ENCODE assay signal across 8 cellular contexts in the genomic region with DNA sequence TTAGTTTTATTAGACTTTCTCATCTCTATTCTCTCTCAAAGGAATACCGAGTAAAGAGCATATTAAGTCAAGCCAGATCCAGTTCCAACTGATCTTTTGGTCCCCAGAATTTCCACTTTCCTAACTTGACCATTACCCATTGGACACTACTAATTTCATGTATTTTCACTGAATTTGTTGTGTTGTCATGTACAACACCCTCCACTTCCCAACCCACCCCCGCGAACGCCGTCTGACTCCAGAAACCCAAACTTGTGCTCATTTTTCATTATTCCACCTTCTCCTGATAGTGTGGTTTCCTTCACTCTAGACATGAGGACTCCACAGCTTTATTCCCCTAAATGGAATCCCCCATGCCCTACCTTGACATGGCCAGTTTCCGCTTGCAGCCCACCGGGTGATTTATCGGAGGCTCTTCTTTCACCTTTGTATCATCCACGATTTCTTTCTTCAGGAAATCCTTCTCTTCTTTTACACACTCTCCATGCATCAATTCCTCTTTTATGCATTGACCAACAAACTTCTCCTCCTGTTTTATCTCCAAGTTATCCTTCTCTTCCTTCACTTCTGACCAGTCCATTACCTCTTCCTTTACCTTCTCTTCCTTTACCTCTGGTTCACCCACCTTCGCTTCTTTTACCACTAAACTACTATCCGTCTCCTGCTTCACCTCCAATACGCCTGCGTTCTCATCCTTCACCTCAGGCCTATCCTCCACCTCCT. TPM values are rescaled to one million over a fixed set of nuclear protein-coding genes. Genes with fewer than 3 reads are reported as not detected.
DNase-seq lines count a peak whose midpoint lies in the region; ATAC-seq and TF ChIP-seq lines count a peak whose summit lies in the region.

No MANE protein-coding gene starts in this region.

- peak overlapping the region; percentile 43 to 69 for H3K4me3 ChIP-seq in DND-41 (ENCODE audit: low read depth in 1 of 2, low read length in 2 of 2)
- peak overlapping the region; percentile 65 for H3K4me3 ChIP-seq in H7 (ENCODE audit: insufficient read depth, low read depth, low read length)
- peak overlapping the region; percentile 97 for H3K4me3 ChIP-seq in iPS-15b (ENCODE audit: low read depth, low read length)
- peak overlapping the region; percentile 69 to 81 for H3K4me3 ChIP-seq in testis

- peaks cover 47% of the 10 kb centered on the region for H3K4me1 ChIP-seq in DND-41 (ENCODE audit: insufficient read depth, low read length)
- peaks cover 9% of the 10 kb centered on the region for H3K4me1 ChIP-seq in iPS-15b (ENCODE audit: control insufficient read depth, insufficient read depth, low read length)
- H3K4me1 ChIP-seq in testis, result peaks cover 3% of the 10 kb centered on the region

- peaks cover 37% of the 10 kb centered on the region for H3K36me3 ChIP-seq in DND-41 (ENCODE audit: insufficient read depth, low read length)
- peaks cover 6% of the 10 kb centered on the region for H3K36me3 ChIP-seq in H7 (replicated peaks; ENCODE audit: control insufficient read depth, insufficient read depth, low read length)
- no peaks in the 10 kb centered on the region for H3K36me3 ChIP-seq in iPS-15b (ENCODE audit: control insufficient read depth, insufficient read depth, low read length)
- H3K36me3 ChIP-seq in testis (ENCODE audit: low read depth, missing control alignments), result no peaks in the 10 kb centered on the region

- H3K9ac ChIP-seq in DND-41 (ENCODE audit: low read depth, low read length) (peak overlapping the region; percentile 63), iPS-15b (ENCODE audit: low read depth, low read length) (peak overlapping the region; percentile 56)

- peak overlapping the region; percentile 72 for H3K4me2 ChIP-seq in DND-41 (ENCODE audit: insufficient read depth, low read length)

- TF ChIP-seq CTCF in DND-41 (IDR thresholded peaks at IDR 0.05; ENCODE audit: borderline replicate concordance, extremely low read depth, low read length, poor library complexity, severe bottlenecking), result no peak
- TF ChIP-seq CTCF in testis (IDR thresholded peaks at IDR 0.05), result no peak
- TF ChIP-seq CTCF in GM10248 (IDR thresholded peaks at IDR 0.05; ENCODE audit: control extremely low read depth, extremely low read depth, low read depth, missing control alignments), result no peak

- H3K27me3 ChIP-seq in DND-41 (ENCODE audit: insufficient read depth, low read length, poor library complexity) (no peaks in the 10 kb centered on the region), H7 (ENCODE audit: control insufficient read depth, insufficient read depth, low read length) (no peaks in the 10 kb centered on the region), iPS-15b (ENCODE audit: control insufficient read depth, insufficient read depth, low read length) (no peaks in the 10 kb centered on the region), testis (no peaks in the 10 kb centered on the region)

- no peak for TF ChIP-seq POLR2A in testis (IDR thresholded peaks at IDR 0.05)

- peak overlapping the region; percentile 80 for H2AFZ ChIP-seq in DND-41 (ENCODE audit: low read depth, low read length)

- CTCF ChIA-PET in GM10248 (lab: Yijun Ruan, JAX), result interaction anchor here (0.9 to 1.7 kb wide), 8 partner anchors 8 to 311 kb away, joined by 4 to 7 read pairs (median 6); no protein-coding TSS in a partner anchor

- peaks cover 56% of the 10 kb centered on the region for H3K79me2 ChIP-seq in DND-41 (ENCODE audit: insufficient read depth, low read length)

- ATAC-seq in DND-41 (ENCODE audit: insufficient read depth, low read depth), result peak; percentile 2; the same call in 1 of the 3 replicates

- no peaks in the 10 kb centered on the region for H4K20me1 ChIP-seq in DND-41 (ENCODE audit: insufficient read depth, low read length)

- 10 to 11% methylated on average over 13 of the region's 13 CpGs for WGBS in testis, 2 donors

- POLR2A ChIA-PET in GM10248 (lab: Yijun Ruan, JAX), result interaction anchor here (0.6 kb wide), 1 partner anchor 34 kb away, joined by 3 read pairs; no protein-coding TSS in a partner anchor

- H3K27ac ChIP-seq in DND-41 (ENCODE audit: low read length) (peak overlapping the region; percentile 87), testis (peak overlapping the region; percentile 85 to 86)

- DNase-seq in DND-41, result no peak
- DNase-seq in H7, result no peak
- peak; percentile 34 for DNase-seq in RKO (ENCODE audit: low spot score)
- DNase-seq in testis, result no peak
- DNase-seq in GM10248 (ENCODE audit: extremely low spot score), result no peak
- DNase-seq in COR-L47 (lab: John Stamatoyannopoulos, UW), result no peak
- no peak for DNase-seq in activated CD4-positive, CD25-positive, alpha-beta regulatory T cell (lab: John Stamatoyannopoulos, UW)

- intact Hi-C loops in testis (cut with DNase I; ENCODE audit: low total_unique reads), result no loop called here

- H3K9me3 ChIP-seq in DND-41 (ENCODE audit: insufficient read depth, low read length, severe bottlenecking) (no peaks in the 10 kb centered on the region), iPS-15b (ENCODE audit: control insufficient read depth, insufficient read depth, low read length) (no peaks in the 10 kb centered on the region), testis (no peaks in the 10 kb centered on the region)

RNA-seq across cellular contexts. Expression of a gene that starts 0.8 kb away (rescaled TPM):
- 6.9 and 13.6 TPM in 2 replicates for total RNA-seq in H7 (2014; rRNA removed; shearing (Covaris generic))
- 10 to 100 TPM; 11.3 to 14.5 TPM for total RNA-seq in testis
- polyA plus RNA-seq in testis (ENCODE audit: insufficient read depth, low read depth, low replicate concordance), result 10.1 TPM
